Comparison of ENCODE assay signal across 12 cellular contexts in genomic region chr5:68419637-68420452, GRCh38.
DNase-seq lines count a peak whose midpoint lies in the region; ATAC-seq and TF ChIP-seq lines count a peak whose summit lies in the region.
"Had no signal": no experiment of that assay in that cellular context is flagged by ENCODE, and none has a peak within 500 bp of the region (broad histone marks: within the 10 kb centered on the region; RNA-seq: fewer than 3 reads in every experiment).

No MANE protein-coding gene starts in this region.

- H3K79me1 ChIP-seq in IMR-90 (ENCODE audit: low read depth in 1 of 2, low read length in 2 of 2) = no peaks in the 10 kb centered on the region

- H3K27ac ChIP-seq in ACC112 (ENCODE audit: low read depth, low read length) = peak overlapping the region; percentile 71
- H3K27ac ChIP-seq in IMR-90 (ENCODE audit: insufficient read depth, low read length) = no peak overlapping the region
- peak overlapping the region; percentile 73 to 80 for H3K27ac ChIP-seq in mucosa of rectum (ENCODE audit: low read depth in 2 of 2, low read length in 2 of 2)
- H3K27ac ChIP-seq: epithelial cell of prostate, psoas muscle had no signal

- DNase-seq in IMR-90 (no peak), MCF 10A (ENCODE audit: unreplicated experiment) (peak; percentile 24), cerebellum (ENCODE audit: low spot score) (no peak)
- no peak for DNase-seq in stimulated activated effector memory CD8-positive, alpha-beta T cell treated with anti-CD3 and anti-CD28 coated beads, Interleukin-12 subunit alpha, Interleukin-12 subunit beta, amount 100 ng/mL, for 72 hours (ENCODE audit: low spot score in 2 of 2)
- DNase-seq: CD4-positive, CD25-positive, alpha-beta regulatory T cell; SIG-M5 had no signal

- H3K4me1 Mint-ChIP-seq in MCF 10A (ENCODE audit: insufficient read depth, unreplicated experiment) = peaks cover 23% of the 10 kb centered on the region
- peaks cover 40% of the 10 kb centered on the region for H3K4me1 Mint-ChIP-seq in stimulated activated effector memory CD8-positive, alpha-beta T cell treated with anti-CD3 and anti-CD28 coated beads, Interleukin-12 subunit alpha, Interleukin-12 subunit beta, amount 100 ng/mL, for 72 hours

- ATAC-seq in IMR-90 (ENCODE audit: low read depth) = peak; percentile 56
- ATAC-seq in HG02884 (IDR thresholded peaks at IDR 0.05; ENCODE audit: unreplicated experiment) = no peak
- ATAC-seq in stimulated activated effector memory CD8-positive, alpha-beta T cell treated with anti-CD3 and anti-CD28 coated beads, Interleukin-12 subunit alpha, Interleukin-12 subunit beta, amount 100 ng/mL, for 72 hours = no peak
- no peak for ATAC-seq in GM19397 (IDR thresholded peaks at IDR 0.05; ENCODE audit: unreplicated experiment)

- no peak overlapping the region for H2BK5ac ChIP-seq in IMR-90 (ENCODE audit: low read depth, low read length, poor library complexity, severe bottlenecking)

- H3K27me3 Mint-ChIP-seq in MCF 10A (ENCODE audit: insufficient read depth, unreplicated experiment) = no peaks in the 10 kb centered on the region
- H3K27me3 Mint-ChIP-seq: CD4-positive, CD25-positive, alpha-beta regulatory T cell had no signal

- H3K9me3 ChIP-seq in IMR-90 (ENCODE audit: control insufficient read depth, insufficient read depth, low read length) = no peaks in the 10 kb centered on the region
- H3K9me3 ChIP-seq in mucosa of rectum (ENCODE audit: control insufficient read depth in 2 of 2, low read length in 2 of 2) = no peaks in the 10 kb centered on the region
- H3K9me3 ChIP-seq: psoas muscle had no signal

- no peak overlapping the region; the same call in 1 of the 2 replicates for H3K14ac ChIP-seq in IMR-90 (replicated peaks; ENCODE audit: low read depth, low read length)

- dilution Hi-C loops in IMR-90 (cut with HindIII; ENCODE audit: low sequenced_read_pairs, unreplicated experiment) = no loop called here

- no peak overlapping the region for H3K27ac Mint-ChIP-seq in MCF 10A (ENCODE audit: low read depth, unreplicated experiment)
- H3K27ac Mint-ChIP-seq in stimulated activated effector memory CD8-positive, alpha-beta T cell treated with anti-CD3 and anti-CD28 coated beads, Interleukin-12 subunit alpha, Interleukin-12 subunit beta, amount 100 ng/mL, for 72 hours = no peak overlapping the region

- no peak overlapping the region for H3K23ac ChIP-seq in IMR-90 (ENCODE audit: low read depth, low read length)

- TF ChIP-seq POLR2A in IMR-90 (IDR thresholded peaks at IDR 0.05; ENCODE audit: low read depth, low read length) = no peak

- no peaks in the 10 kb centered on the region for H3K79me2 ChIP-seq in ACC112 (ENCODE audit: control insufficient read depth, insufficient read depth, low read length, unreplicated experiment)

- H3K4me1 ChIP-seq in ACC112 (ENCODE audit: control insufficient read depth, insufficient read depth, low read length, unreplicated experiment) (peaks cover 44% of the 10 kb centered on the region), IMR-90 (ENCODE audit: control insufficient read depth, insufficient read depth, low read length) (peaks cover 7% of the 10 kb centered on the region; the same call in 1 of the 2 replicates), mucosa of rectum (ENCODE audit: control insufficient read depth in 2 of 2, insufficient read depth in 2 of 2, low read length in 2 of 2) (peaks cover 11 to 32% of the 10 kb centered on the region in 2 donors)

- H2AFZ ChIP-seq in ACC112 (ENCODE audit: low read length, unreplicated experiment) = peak overlapping the region; percentile 32
- peak overlapping the region; percentile 33 for H2AFZ ChIP-seq in IMR-90 (replicated peaks; ENCODE audit: low read length, poor library complexity)

- no peak overlapping the region for H2AK5ac ChIP-seq in IMR-90 (ENCODE audit: low read depth, low read length)

- no peaks in the 10 kb centered on the region for H3K27me3 ChIP-seq in ACC112 (ENCODE audit: insufficient read depth, low read length)
- H3K27me3 ChIP-seq in IMR-90 (ENCODE audit: control insufficient read depth, insufficient read depth, low read length) = no peaks in the 10 kb centered on the region
- H3K27me3 ChIP-seq in mucosa of rectum (ENCODE audit: control insufficient read depth in 2 of 2, insufficient read depth in 2 of 2, low read length in 2 of 2) = no peaks in the 10 kb centered on the region

- 0 out of 2 replicates have a peak, but pooled peaks cover 3% of the 10 kb centered on the region for H3K9me1 ChIP-seq in IMR-90 (ENCODE audit: insufficient read depth, low read length)

- in situ Hi-C loops in IMR-90 (cut with MboI; ENCODE audit: low sequenced_read_pairs) = no loop called here

- H4K20me1 ChIP-seq in IMR-90 (ENCODE audit: insufficient read depth, low read length) = no peaks in the 10 kb centered on the region

- H3K4me3 Mint-ChIP-seq in MCF 10A (ENCODE audit: unreplicated experiment) = no peak overlapping the region
- H3K4me3 Mint-ChIP-seq in stimulated activated effector memory CD8-positive, alpha-beta T cell treated with anti-CD3 and anti-CD28 coated beads, Interleukin-12 subunit alpha, Interleukin-12 subunit beta, amount 100 ng/mL, for 72 hours = no peak overlapping the region
- H3K4me3 Mint-ChIP-seq: CD4-positive, CD25-positive, alpha-beta regulatory T cell had no signal

- H3K9me3 Mint-ChIP-seq in MCF 10A (ENCODE audit: unreplicated experiment) = no peaks in the 10 kb centered on the region
- no peaks in the 10 kb centered on the region for H3K9me3 Mint-ChIP-seq in stimulated activated effector memory CD8-positive, alpha-beta T cell treated with anti-CD3 and anti-CD28 coated beads, Interleukin-12 subunit alpha, Interleukin-12 subunit beta, amount 100 ng/mL, for 72 hours
- H3K9me3 Mint-ChIP-seq: CD4-positive, CD25-positive, alpha-beta regulatory T cell had no signal

- H3K36me3 ChIP-seq in ACC112 (ENCODE audit: insufficient read depth, low read length) (no peaks in the 10 kb centered on the region), IMR-90 (ENCODE audit: control insufficient read depth, insufficient read depth, low read length) (no peaks in the 10 kb centered on the region), mucosa of rectum (ENCODE audit: control insufficient read depth in 2 of 2, insufficient read depth in 2 of 2, low read length in 2 of 2) (no peaks in the 10 kb centered on the region)

- no peak overlapping the region for H4K8ac ChIP-seq in IMR-90 (ENCODE audit: low read depth in 2 of 2, low read length in 2 of 2)

- WGBS in IMR-90 (ENCODE audit: extremely low coverage in 2 of 2, insufficient read length in 1 of 2), 2 experiments = 60% methylated on average over 1 of the region's 8 CpGs; no CpG with 5 or more reads in 1 of the 2 experiments

- BruUV-seq in IMR-90 (replicated peaks; lab: Mats Ljungman, UMichigan) (no TSS peak), MCF 10A (replicated peaks; lab: Mats Ljungman, UMichigan) (no TSS peak)

- no peak overlapping the region for H3K56ac ChIP-seq in IMR-90 (ENCODE audit: extremely low read depth, insufficient read depth, low read length)

- H3K4me3 ChIP-seq in ACC112 (ENCODE audit: low read depth, low read length) (no peak overlapping the region), IMR-90 (ENCODE audit: insufficient read depth, low read depth, low read length) (no peak overlapping the region), mucosa of rectum (ENCODE audit: low read length in 2 of 2) (peak overlapping the region in 1 of 2 donors; percentile 4)
- H3K4me3 ChIP-seq: psoas muscle had no signal

- H3K36me3 Mint-ChIP-seq in MCF 10A (ENCODE audit: insufficient read depth, unreplicated experiment) = no peaks in the 10 kb centered on the region
- peaks cover 7% of the 10 kb centered on the region for H3K36me3 Mint-ChIP-seq in stimulated activated effector memory CD8-positive, alpha-beta T cell treated with anti-CD3 and anti-CD28 coated beads, Interleukin-12 subunit alpha, Interleukin-12 subunit beta, amount 100 ng/mL, for 72 hours
- H3K36me3 Mint-ChIP-seq: CD4-positive, CD25-positive, alpha-beta regulatory T cell had no signal

- no peak overlapping the region for H3K4me2 ChIP-seq in IMR-90 (ENCODE audit: low read depth, low read length)

- CTCF ChIA-PET in IMR-90 (lab: Yijun Ruan, JAX) (interaction anchor here (1.0 kb wide), 1 partner anchor 9 kb away, joined by 3 read pairs; no protein-coding TSS in a partner anchor), MCF 10A (lab: Yijun Ruan, JAX) (interaction anchor here (0.5 to 1.8 kb wide), 2 partner anchors 12 to 530 kb away, joined by 3 to 4 read pairs; no protein-coding TSS in a partner anchor)

- H3K4ac ChIP-seq in IMR-90 (ENCODE audit: low read depth, low read length) = no peak overlapping the region; the same call in 1 of the 2 replicates

- no peak overlapping the region for H3K9ac ChIP-seq in IMR-90 (ENCODE audit: low read depth, low read length)
- H3K9ac ChIP-seq in mucosa of rectum (ENCODE audit: low read depth in 1 of 2, low read length in 2 of 2) = peak overlapping the region in 1 of 2 donors; percentile 28

- no peak for TF ChIP-seq RAD21 in IMR-90 (IDR thresholded peaks at IDR 0.05; ENCODE audit: low read length)

- intact Hi-C loops in IMR-90 (cut with micrococcal nuclease) (no loop called here), MCF 10A (cut with micrococcal nuclease) (no loop called here)

- TF ChIP-seq CTCF in IMR-90 (conservative IDR thresholded peaks at IDR 0.05; ENCODE audit: low read depth, low read length) (no peak), MCF 10A (IDR thresholded peaks at IDR 0.05; ENCODE audit: unreplicated experiment) (no peak)

- H2BK15ac ChIP-seq in IMR-90 (ENCODE audit: low read depth, low read length) = no peak overlapping the region

- no peak overlapping the region for H4K91ac ChIP-seq in IMR-90 (ENCODE audit: insufficient read depth, low read depth, low read length)

- H3K18ac ChIP-seq in IMR-90 (ENCODE audit: low read depth, low read length) = no peak overlapping the region

- no peak overlapping the region for H2BK20ac ChIP-seq in IMR-90 (ENCODE audit: low read depth, low read length)

- no peak overlapping the region for H2BK120ac ChIP-seq in IMR-90 (ENCODE audit: low read depth, low read length)

- POLR2A ChIA-PET in IMR-90 (lab: Charles Lee; ENCODE audit: unreplicated experiment) (no interaction called here), MCF 10A (lab: Yijun Ruan, JAX) (interaction anchor here (0.8 to 2.3 kb wide), 5 partner anchors 9 to 43 kb away, joined by 3 to 11 read pairs (median 3); no protein-coding TSS in a partner anchor)

- H2AK9ac ChIP-seq in IMR-90 (replicated peaks; ENCODE audit: low read depth, low read length, poor library complexity) = no peak overlapping the region

- H4K5ac ChIP-seq in IMR-90 (ENCODE audit: low read depth, low read length) = peak overlapping the region; percentile 39; the same call in 1 of the 2 replicates

TF ChIP-seq in IMR-90, 13 proteins besides CTCF, POLR2A, EP300 and RAD21:
- TF ChIP-seq RFX5 (IDR thresholded peaks at IDR 0.05; ENCODE audit: low read depth, low read length) (no peak), BHLHE40 (IDR thresholded peaks at IDR 0.05; ENCODE audit: low read depth, low read length) (no peak)
